Comparison of ENCODE assay signal across 1 cellular context in genomic region chr5:95646569-95647330, GRCh38.
A peak's percentile ranks its signal among the peaks of the same experiment; 100 is the strongest.
TF ChIP-seq lines count a peak whose summit lies in the region.

TSS of gene RFESD (plus strand) at chr5:95646777. CDS start at chr5:95652272, 5,495 bp downstream.

TF ChIP-seq in HepG2, 621 proteins besides CTCF, POLR2A, EP300 and RAD21 (continued from another document and continues in another):
- no peak for TF ChIP-seq ZNF407 (CRISPR knock-in tag; IDR thresholded peaks at IDR 0.05; ENCODE audit: not compliant biosample characterization)
- TF ChIP-seq ZNF878 (CRISPR knock-in tag; IDR thresholded peaks at IDR 0.05): peak; percentile 96
- no peak for TF ChIP-seq CSRNP2 (CRISPR knock-in tag; conservative IDR thresholded peaks at IDR 0.05; ENCODE audit: low read depth)
- no peak for TF ChIP-seq NR2F1 (CRISPR knock-in tag; IDR thresholded peaks at IDR 0.05)
- peak; percentile 85 for TF ChIP-seq TEAD3 (CRISPR knock-in tag; optimal IDR thresholded peaks at IDR 0.05; ENCODE audit: borderline replicate concordance)
- 0 out of 2 replicates have a peak, but pooled peaks have one; percentile 39 for TF ChIP-seq PITX1 (CRISPR knock-in tag; IDR thresholded peaks at IDR 0.05)
- no peak for TF ChIP-seq ZNF468 (CRISPR knock-in tag; IDR thresholded peaks at IDR 0.05)
- TF ChIP-seq SAFB2 (CRISPR knock-in tag; IDR thresholded peaks at IDR 0.05; ENCODE audit: borderline replicate concordance, low read depth): peak; percentile 57; the same call in 1 of the 2 replicates
- TF ChIP-seq, protein P1, sequence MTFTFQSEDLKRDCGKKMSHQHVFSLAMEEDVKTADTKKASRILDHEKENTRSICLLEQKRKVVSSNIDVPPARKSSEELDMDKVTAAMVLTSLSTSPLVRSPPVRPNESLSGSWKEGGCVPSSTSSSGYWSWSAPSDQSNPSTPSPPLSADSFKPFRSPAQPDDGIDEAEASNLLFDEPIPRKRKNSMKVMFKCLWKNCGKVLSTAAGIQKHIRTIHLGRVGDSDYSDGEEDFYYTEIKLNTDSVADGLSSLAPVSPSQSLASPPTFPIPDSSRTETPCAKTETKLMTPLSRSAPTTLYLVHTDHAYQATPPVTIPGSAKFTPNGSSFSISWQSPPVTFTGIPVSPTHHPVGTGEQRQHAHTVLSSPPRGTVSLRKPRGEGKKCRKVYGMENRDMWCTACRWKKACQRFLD (CRISPR knock-in tag; IDR thresholded peaks at IDR 0.05; ENCODE audit: borderline replicate concordance): peak; percentile 69; the same call in 1 of the 2 replicates
- peak; percentile 99 for TF ChIP-seq ZNF687 (CRISPR knock-in tag; IDR thresholded peaks at IDR 0.05)
- TF ChIP-seq GMEB1 (CRISPR knock-in tag; IDR thresholded peaks at IDR 0.05; ENCODE audit: borderline replicate concordance): peak; percentile 87
- TF ChIP-seq, protein P2, sequence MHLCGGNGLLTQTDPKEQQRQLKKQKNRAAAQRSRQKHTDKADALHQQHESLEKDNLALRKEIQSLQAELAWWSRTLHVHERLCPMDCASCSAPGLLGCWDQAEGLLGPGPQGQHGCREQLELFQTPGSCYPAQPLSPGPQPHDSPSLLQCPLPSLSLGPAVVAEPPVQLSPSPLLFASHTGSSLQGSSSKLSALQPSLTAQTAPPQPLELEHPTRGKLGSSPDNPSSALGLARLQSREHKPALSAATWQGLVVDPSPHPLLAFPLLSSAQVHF (CRISPR knock-in tag; IDR thresholded peaks at IDR 0.05): 0 out of 2 replicates have a peak, but pooled peaks have one; percentile 51
- TF ChIP-seq TOPORS (CRISPR knock-in tag; IDR thresholded peaks at IDR 0.05): peak; percentile 65; the same call in 1 of the 2 replicates
- TF ChIP-seq, protein P3, sequence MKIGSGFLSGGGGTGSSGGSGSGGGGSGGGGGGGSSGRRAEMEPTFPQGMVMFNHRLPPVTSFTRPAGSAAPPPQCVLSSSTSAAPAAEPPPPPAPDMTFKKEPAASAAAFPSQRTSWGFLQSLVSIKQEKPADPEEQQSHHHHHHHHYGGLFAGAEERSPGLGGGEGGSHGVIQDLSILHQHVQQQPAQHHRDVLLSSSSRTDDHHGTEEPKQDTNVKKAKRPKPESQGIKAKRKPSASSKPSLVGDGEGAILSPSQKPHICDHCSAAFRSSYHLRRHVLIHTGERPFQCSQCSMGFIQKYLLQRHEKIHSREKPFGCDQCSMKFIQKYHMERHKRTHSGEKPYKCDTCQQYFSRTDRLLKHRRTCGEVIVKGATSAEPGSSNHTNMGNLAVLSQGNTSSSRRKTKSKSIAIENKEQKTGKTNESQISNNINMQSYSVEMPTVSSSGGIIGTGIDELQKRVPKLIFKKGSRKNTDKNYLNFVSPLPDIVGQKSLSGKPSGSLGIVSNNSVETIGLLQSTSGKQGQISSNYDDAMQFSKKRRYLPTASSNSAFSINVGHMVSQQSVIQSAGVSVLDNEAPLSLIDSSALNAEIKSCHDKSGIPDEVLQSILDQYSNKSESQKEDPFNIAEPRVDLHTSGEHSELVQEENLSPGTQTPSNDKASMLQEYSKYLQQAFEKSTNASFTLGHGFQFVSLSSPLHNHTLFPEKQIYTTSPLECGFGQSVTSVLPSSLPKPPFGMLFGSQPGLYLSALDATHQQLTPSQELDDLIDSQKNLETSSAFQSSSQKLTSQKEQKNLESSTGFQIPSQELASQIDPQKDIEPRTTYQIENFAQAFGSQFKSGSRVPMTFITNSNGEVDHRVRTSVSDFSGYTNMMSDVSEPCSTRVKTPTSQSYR (CRISPR knock-in tag; IDR thresholded peaks at IDR 0.05; ENCODE audit: borderline replicate concordance): peak; percentile 37; the same call in 1 of the 2 replicates
- no peak for TF ChIP-seq ATF3 (CRISPR knock-in tag; IDR thresholded peaks at IDR 0.05)
- no peak for TF ChIP-seq MTA3 (CRISPR knock-in tag; IDR thresholded peaks at IDR 0.05)
- peak; percentile 72; the same call in 1 of the 2 replicates for TF ChIP-seq ZSCAN9 (CRISPR knock-in tag; IDR thresholded peaks at IDR 0.05; ENCODE audit: borderline replicate concordance)
- peak; percentile 88 for TF ChIP-seq MED1 (CRISPR knock-in tag; IDR thresholded peaks at IDR 0.05)
- TF ChIP-seq, protein P4, sequence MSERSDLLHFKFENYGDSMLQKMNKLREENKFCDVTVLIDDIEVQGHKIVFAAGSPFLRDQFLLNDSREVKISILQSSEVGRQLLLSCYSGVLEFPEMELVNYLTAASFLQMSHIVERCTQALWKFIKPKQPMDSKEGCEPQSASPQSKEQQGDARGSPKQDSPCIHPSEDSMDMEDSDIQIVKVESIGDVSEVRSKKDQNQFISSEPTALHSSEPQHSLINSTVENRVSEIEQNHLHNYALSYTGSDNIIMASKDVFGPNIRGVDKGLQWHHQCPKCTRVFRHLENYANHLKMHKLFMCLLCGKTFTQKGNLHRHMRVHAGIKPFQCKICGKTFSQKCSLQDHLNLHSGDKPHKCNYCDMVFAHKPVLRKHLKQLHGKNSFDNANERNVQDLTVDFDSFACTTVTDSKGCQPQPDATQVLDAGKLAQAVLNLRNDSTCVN (CRISPR knock-in tag; IDR thresholded peaks at IDR 0.05; ENCODE audit: borderline replicate concordance): 0 out of 2 replicates have a peak, but pooled peaks have one; percentile 1
- TF ChIP-seq PCBP1 (IDR thresholded peaks at IDR 0.05; ENCODE audit: borderline replicate concordance, low read depth, low read length): no peak
- no peak for TF ChIP-seq SMC3 (IDR thresholded peaks at IDR 0.05; ENCODE audit: low read length)
- TF ChIP-seq MEIS1 (CRISPR knock-in tag; IDR thresholded peaks at IDR 0.05; ENCODE audit: borderline replicate concordance): peak; percentile 35; the same call in 1 of the 2 replicates
- peak; percentile 95 for TF ChIP-seq SAP130 (CRISPR knock-in tag; IDR thresholded peaks at IDR 0.05; ENCODE audit: low read depth)
- no peak; the same call in 1 of the 2 replicates for TF ChIP-seq ZNF749 (CRISPR knock-in tag; IDR thresholded peaks at IDR 0.05; ENCODE audit: borderline replicate concordance)
- TF ChIP-seq ERF (CRISPR knock-in tag; IDR thresholded peaks at IDR 0.05): peak; percentile 96
- TF ChIP-seq, protein P5, sequence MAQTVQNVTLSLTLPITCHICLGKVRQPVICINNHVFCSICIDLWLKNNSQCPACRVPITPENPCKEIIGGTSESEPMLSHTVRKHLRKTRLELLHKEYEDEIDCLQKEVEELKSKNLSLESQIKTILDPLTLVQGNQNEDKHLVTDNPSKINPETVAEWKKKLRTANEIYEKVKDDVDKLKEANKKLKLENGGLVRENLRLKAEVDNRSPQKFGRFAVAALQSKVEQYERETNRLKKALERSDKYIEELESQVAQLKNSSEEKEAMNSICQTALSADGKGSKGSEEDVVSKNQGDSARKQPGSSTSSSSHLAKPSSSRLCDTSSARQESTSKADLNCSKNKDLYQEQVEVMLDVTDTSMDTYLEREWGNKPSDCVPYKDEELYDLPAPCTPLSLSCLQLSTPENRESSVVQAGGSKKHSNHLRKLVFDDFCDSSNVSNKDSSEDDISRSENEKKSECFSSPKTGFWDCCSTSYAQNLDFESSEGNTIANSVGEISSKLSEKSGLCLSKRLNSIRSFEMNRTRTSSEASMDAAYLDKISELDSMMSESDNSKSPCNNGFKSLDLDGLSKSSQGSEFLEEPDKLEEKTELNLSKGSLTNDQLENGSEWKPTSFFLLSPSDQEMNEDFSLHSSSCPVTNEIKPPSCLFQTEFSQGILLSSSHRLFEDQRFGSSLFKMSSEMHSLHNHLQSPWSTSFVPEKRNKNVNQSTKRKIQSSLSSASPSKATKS (CRISPR knock-in tag; IDR thresholded peaks at IDR 0.05): 0 out of 2 replicates have a peak, but pooled peaks have one; percentile 43
